1 cellular context compared by ENCODE assay signal in genomic region chr5:177455661-177456590, GRCh38.
TF ChIP-seq lines count a peak whose summit lies in the region.

No MANE protein-coding gene starts in this region.

TF ChIP-seq in HEK293, 187 proteins besides CTCF, POLR2A, EP300 and RAD21 (continued from another document):
- TF ChIP-seq FEZF1 (tag by site-specific recombination; IDR thresholded peaks at IDR 0.05) (no peak), ZBTB7A (tag by site-specific recombination; IDR thresholded peaks at IDR 0.05; ENCODE audit: low read depth) (peak; percentile 54; the same call in 1 of the 2 replicates), ZNF544 (tag by site-specific recombination; IDR thresholded peaks at IDR 0.05) (no peak), ZNF248 (tag by site-specific recombination; IDR thresholded peaks at IDR 0.05) (no peak), GLIS2 (tag by site-specific recombination; IDR thresholded peaks at IDR 0.05) (peak; percentile 75; the same call in 1 of the 2 replicates), KLF16 (tag by site-specific recombination; IDR thresholded peaks at IDR 0.05) (peak; percentile 51; the same call in 1 of the 2 replicates), ZBTB10 (tag by site-specific recombination; IDR thresholded peaks at IDR 0.05) (peak; percentile 67), ZNF146 (tag by site-specific recombination; IDR thresholded peaks at IDR 0.05) (no peak), ZNF777 (tag by site-specific recombination; IDR thresholded peaks at IDR 0.05; ENCODE audit: borderline replicate concordance) (no peak), ZNF335 (tag by site-specific recombination; conservative IDR thresholded peaks at IDR 0.05) (peak; percentile 87), ZNF629 (tag by site-specific recombination; IDR thresholded peaks at IDR 0.05) (peak; percentile 33; the same call in 1 of the 2 replicates), ZNF610 (tag by site-specific recombination; IDR thresholded peaks at IDR 0.05; ENCODE audit: borderline replicate concordance) (peak; percentile 44), ZNF221 (tag by site-specific recombination; IDR thresholded peaks at IDR 0.05; ENCODE audit: borderline replicate concordance) (no peak), ZNF133 (tag by site-specific recombination; IDR thresholded peaks at IDR 0.05) (no peak), ZNF114 (tag by site-specific recombination; IDR thresholded peaks at IDR 0.05) (no peak), ZNF366 (tag by site-specific recombination; conservative IDR thresholded peaks at IDR 0.05) (peak; percentile 12; the same call in 1 of the 2 replicates), ZNF433 (tag by site-specific recombination; IDR thresholded peaks at IDR 0.05; ENCODE audit: low read depth) (no peak), ZSCAN23 (tag by site-specific recombination; IDR thresholded peaks at IDR 0.05) (0 out of 2 replicates have a peak, but pooled peaks have one; percentile 15), ZNF324 (tag by site-specific recombination; IDR thresholded peaks at IDR 0.05) (no peak; the same call in 1 of the 2 replicates), ZNF37A (tag by site-specific recombination; IDR thresholded peaks at IDR 0.05) (no peak), WT1 (tag by site-specific recombination; IDR thresholded peaks at IDR 0.05) (peak; percentile 49), GFI1B (tag by site-specific recombination; IDR thresholded peaks at IDR 0.05) (no peak), ZNF112 (tag by site-specific recombination; IDR thresholded peaks at IDR 0.05) (no peak), ZFP3 (tag by site-specific recombination; IDR thresholded peaks at IDR 0.05; ENCODE audit: low read depth) (no peak), ZNF548 (tag by site-specific recombination; IDR thresholded peaks at IDR 0.05) (no peak), ZNF623 (tag by site-specific recombination; IDR thresholded peaks at IDR 0.05) (no peak)
- TF ChIP-seq, protein P1, sequence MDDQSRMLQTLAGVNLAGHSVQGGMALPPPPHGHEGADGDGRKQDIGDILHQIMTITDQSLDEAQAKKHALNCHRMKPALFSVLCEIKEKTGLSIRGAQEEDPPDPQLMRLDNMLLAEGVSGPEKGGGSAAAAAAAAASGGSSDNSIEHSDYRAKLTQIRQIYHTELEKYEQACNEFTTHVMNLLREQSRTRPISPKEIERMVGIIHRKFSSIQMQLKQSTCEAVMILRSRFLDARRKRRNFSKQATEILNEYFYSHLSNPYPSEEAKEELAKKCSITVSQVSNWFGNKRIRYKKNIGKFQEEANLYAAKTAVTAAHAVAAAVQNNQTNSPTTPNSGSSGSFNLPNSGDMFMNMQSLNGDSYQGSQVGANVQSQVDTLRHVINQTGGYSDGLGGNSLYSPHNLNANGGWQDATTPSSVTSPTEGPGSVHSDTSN (CRISPR knock-in tag; IDR thresholded peaks at IDR 0.05), result no peak
- TF ChIP-seq, protein P2, sequence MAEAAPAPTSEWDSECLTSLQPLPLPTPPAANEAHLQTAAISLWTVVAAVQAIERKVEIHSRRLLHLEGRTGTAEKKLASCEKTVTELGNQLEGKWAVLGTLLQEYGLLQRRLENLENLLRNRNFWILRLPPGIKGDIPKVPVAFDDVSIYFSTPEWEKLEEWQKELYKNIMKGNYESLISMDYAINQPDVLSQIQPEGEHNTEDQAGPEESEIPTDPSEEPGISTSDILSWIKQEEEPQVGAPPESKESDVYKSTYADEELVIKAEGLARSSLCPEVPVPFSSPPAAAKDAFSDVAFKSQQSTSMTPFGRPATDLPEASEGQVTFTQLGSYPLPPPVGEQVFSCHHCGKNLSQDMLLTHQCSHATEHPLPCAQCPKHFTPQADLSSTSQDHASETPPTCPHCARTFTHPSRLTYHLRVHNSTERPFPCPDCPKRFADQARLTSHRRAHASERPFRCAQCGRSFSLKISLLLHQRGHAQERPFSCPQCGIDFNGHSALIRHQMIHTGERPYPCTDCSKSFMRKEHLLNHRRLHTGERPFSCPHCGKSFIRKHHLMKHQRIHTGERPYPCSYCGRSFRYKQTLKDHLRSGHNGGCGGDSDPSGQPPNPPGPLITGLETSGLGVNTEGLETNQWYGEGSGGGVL (tag by site-specific recombination; IDR thresholded peaks at IDR 0.05), result no peak
- TF ChIP-seq, protein P3, sequence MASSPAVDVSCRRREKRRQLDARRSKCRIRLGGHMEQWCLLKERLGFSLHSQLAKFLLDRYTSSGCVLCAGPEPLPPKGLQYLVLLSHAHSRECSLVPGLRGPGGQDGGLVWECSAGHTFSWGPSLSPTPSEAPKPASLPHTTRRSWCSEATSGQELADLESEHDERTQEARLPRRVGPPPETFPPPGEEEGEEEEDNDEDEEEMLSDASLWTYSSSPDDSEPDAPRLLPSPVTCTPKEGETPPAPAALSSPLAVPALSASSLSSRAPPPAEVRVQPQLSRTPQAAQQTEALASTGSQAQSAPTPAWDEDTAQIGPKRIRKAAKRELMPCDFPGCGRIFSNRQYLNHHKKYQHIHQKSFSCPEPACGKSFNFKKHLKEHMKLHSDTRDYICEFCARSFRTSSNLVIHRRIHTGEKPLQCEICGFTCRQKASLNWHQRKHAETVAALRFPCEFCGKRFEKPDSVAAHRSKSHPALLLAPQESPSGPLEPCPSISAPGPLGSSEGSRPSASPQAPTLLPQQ (tag by site-specific recombination; IDR thresholded peaks at IDR 0.05), result no peak
- TF ChIP-seq, protein P4, sequence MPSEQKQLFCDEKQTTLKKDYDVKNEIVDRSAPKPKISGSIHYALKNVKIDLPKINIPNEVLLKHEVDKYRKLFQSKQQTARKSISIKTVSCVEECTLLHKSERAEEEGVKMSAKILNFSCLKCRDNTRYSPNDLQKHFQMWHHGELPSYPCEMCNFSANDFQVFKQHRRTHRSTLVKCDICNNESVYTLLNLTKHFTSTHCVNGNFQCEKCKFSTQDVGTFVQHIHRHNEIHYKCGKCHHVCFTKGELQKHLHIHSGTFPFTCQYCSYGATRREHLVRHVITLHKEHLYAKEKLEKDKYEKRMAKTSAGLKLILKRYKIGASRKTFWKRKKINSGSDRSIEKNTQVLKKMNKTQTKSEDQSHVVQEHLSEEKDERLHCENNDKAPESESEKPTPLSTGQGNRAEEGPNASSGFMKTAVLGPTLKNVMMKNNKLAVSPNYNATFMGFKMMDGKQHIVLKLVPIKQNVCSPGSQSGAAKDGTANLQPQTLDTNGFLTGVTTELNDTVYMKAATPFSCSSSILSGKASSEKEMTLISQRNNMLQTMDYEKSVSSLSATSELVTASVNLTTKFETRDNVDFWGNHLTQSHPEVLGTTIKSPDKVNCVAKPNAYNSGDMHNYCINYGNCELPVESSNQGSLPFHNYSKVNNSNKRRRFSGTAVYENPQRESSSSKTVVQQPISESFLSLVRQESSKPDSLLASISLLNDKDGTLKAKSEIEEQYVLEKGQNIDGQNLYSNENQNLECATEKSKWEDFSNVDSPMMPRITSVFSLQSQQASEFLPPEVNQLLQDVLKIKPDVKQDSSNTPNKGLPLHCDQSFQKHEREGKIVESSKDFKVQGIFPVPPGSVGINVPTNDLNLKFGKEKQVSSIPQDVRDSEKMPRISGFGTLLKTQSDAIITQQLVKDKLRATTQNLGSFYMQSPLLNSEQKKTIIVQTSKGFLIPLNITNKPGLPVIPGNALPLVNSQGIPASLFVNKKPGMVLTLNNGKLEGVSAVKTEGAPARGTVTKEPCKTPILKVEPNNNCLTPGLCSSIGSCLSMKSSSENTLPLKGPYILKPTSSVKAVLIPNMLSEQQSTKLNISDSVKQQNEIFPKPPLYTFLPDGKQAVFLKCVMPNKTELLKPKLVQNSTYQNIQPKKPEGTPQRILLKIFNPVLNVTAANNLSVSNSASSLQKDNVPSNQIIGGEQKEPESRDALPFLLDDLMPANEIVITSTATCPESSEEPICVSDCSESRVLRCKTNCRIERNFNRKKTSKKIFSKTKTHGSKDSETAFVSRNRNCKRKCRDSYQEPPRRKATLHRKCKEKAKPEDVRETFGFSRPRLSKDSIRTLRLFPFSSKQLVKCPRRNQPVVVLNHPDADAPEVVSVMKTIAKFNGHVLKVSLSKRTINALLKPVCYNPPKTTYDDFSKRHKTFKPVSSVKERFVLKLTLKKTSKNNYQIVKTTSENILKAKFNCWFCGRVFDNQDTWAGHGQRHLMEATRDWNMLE (tag by site-specific recombination; conservative IDR thresholded peaks at IDR 0.05; ENCODE audit: low read depth), result no peak
